In genomic region chr9:134956387-134956786, GRCh38 we compare ENCODE assay signal across 4 cellular contexts. TPM values are rescaled to one million over a fixed set of nuclear protein-coding genes. Genes with fewer than 3 reads are reported as not detected.
"Had no signal": no experiment of that assay in that cellular context is flagged by ENCODE, and none has a peak within 500 bp of the region (broad histone marks: within the 10 kb centered on the region; RNA-seq: fewer than 3 reads in every experiment).

No MANE protein-coding gene starts in this region.

RNA-seq across cellular contexts. Expression of gene FCN1, which starts 38.7 kb away (rescaled TPM):
- total RNA-seq: M059J, PC-3, SJSA1 had no signal
- polyA plus RNA-seq: SK-N-SH had no signal
